Comparison of ENCODE assay signal across 21 cellular contexts in genomic region chr10:62503871-62504270, GRCh38.
"Had no signal": no experiment of that assay in that cellular context is flagged by ENCODE, and none has a peak within 500 bp of the region (broad histone marks: within the 10 kb centered on the region; RNA-seq: fewer than 3 reads in every experiment).

No MANE protein-coding gene starts in this region.

- H3K9me3 ChIP-seq: gastrocnemius medialis, ovary, psoas muscle, tibial artery had no signal

- H3K27me3 ChIP-seq: gastrocnemius medialis, ovary, tibial artery had no signal

- H3K27ac Mint-ChIP-seq: activated naive CD4-positive, alpha-beta T cell treated with anti-CD3 and anti-CD28 coated beads, Interleukin-2, amount 10 ng/mL, durations not matched to agents 7 days and 5 days; activated naive CD8-positive, alpha-beta T cell treated with anti-CD3 and anti-CD28 coated beads, Interleukin-2, amount 50 U/mL, for 24 hours; natural killer cell had no signal

- H3K36me3 Mint-ChIP-seq: activated naive CD4-positive, alpha-beta T cell treated with anti-CD3 and anti-CD28 coated beads, Interleukin-2, amount 10 ng/mL, durations not matched to agents 7 days and 5 days; natural killer cell had no signal

- H3K4me1 ChIP-seq: gastrocnemius medialis, psoas muscle, tibial artery had no signal

- H3K36me3 ChIP-seq: brain microvascular endothelial cell, gastrocnemius medialis, ovary, tibial artery had no signal

- H3K4me1 Mint-ChIP-seq: activated naive CD4-positive, alpha-beta T cell treated with anti-CD3 and anti-CD28 coated beads, Interleukin-2, amount 10 ng/mL, durations not matched to agents 7 days and 5 days; activated naive CD8-positive, alpha-beta T cell treated with anti-CD3 and anti-CD28 coated beads, Interleukin-2, amount 50 U/mL, for 24 hours; natural killer cell had no signal

- H3K27ac ChIP-seq: brain microvascular endothelial cell, gastrocnemius medialis, ovary, psoas muscle, tibial artery, VCaP had no signal

- H3K4me3 ChIP-seq: gastrocnemius medialis, ovary, psoas muscle, tibial artery had no signal

- ATAC-seq: activated naive CD8-positive, alpha-beta T cell treated with anti-CD3 and anti-CD28 coated beads, Interleukin-2, amount 50 U/mL, for 24 hours; natural killer cell; psoas muscle; right cardiac atrium; stimulated activated naive CD8-positive, alpha-beta T cell treated with anti-CD3 and anti-CD28 coated beads, Interleukin-15, Interleukin-2, amounts not matched to agents 100 U/mL and 50 U/mL, for 24 hours had no signal

- DNase-seq: activated CD4-positive, alpha-beta T cell treated with anti-CD3 and anti-CD28 coated beads, Interleukin-2, amount 50 U/mL, for 1 hour; activated CD4-positive, CD25-positive, alpha-beta regulatory T cell treated with anti-CD3 and anti-CD28 coated beads, Interleukin-2, amount 50 U/mL, for 72 hours; activated CD8-positive, alpha-beta memory T cell treated with anti-CD3 and anti-CD28 coated beads for 24 hours; activated CD8-positive, alpha-beta memory T cell treated with anti-CD3 and anti-CD28 coated beads, Interleukin-2, amount 50 U/mL, for 48 hours; activated effector memory CD4-positive, alpha-beta T cell treated with Interleukin-2 at 50 U/mL for 16 hours; activated naive CD4-positive, alpha-beta T cell treated with anti-CD3 and anti-CD28 coated beads, Interleukin-2, amount 10 ng/mL, durations not matched to agents 7 days and 5 days; activated naive CD8-positive, alpha-beta T cell treated with anti-CD3 and anti-CD28 coated beads, Interleukin-2, amount 50 U/mL, for 24 hours; activated T-cell treated with anti-CD3 and anti-CD28 coated beads, Interleukin-2, amount 50 U/mL, for 48 hours; anterior cingulate cortex; brain microvascular endothelial cell; central memory CD4-positive, alpha-beta T cell; head of caudate nucleus; natural killer cell; ovary; psoas muscle; right cardiac atrium; stimulated activated naive CD8-positive, alpha-beta T cell treated with anti-CD3 and anti-CD28 coated beads, Interleukin-15, Interleukin-2, amounts not matched to agents 100 U/mL and 50 U/mL, for 24 hours; substantia nigra had no signal

- H3K9me3 Mint-ChIP-seq: activated naive CD4-positive, alpha-beta T cell treated with anti-CD3 and anti-CD28 coated beads, Interleukin-2, amount 10 ng/mL, durations not matched to agents 7 days and 5 days; activated naive CD8-positive, alpha-beta T cell treated with anti-CD3 and anti-CD28 coated beads, Interleukin-2, amount 50 U/mL, for 24 hours; natural killer cell had no signal

- H3K4me3 Mint-ChIP-seq: activated naive CD4-positive, alpha-beta T cell treated with anti-CD3 and anti-CD28 coated beads, Interleukin-2, amount 10 ng/mL, durations not matched to agents 7 days and 5 days; activated naive CD8-positive, alpha-beta T cell treated with anti-CD3 and anti-CD28 coated beads, Interleukin-2, amount 50 U/mL, for 24 hours; natural killer cell had no signal
